Comparison of ENCODE assay signal across 9 cellular contexts in the genomic region with DNA sequence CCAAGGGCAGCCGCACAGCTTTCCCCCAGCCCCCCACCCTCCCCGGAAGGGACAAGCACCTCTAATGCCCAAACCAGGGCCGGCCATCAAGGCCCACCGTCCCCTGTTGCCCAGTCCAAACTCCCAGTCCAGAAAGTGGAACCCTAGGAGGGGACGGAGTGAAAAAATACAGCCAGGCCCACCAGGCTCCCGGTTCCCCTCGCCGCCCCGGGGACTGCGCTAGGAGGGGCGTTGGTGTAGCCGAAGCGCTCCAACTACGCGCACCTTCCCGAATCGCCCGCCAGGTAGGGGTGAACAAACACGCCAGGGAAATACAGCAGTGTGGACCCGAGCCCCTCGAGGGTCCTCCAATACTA. TPM values are rescaled to one million over a fixed set of nuclear protein-coding genes. Genes with fewer than 3 reads are reported as not detected.
A peak's percentile ranks its signal among the peaks of the same experiment; 100 is the strongest.
DNase-seq lines count a peak whose midpoint lies in the region; ATAC-seq, FAIRE-seq and TF ChIP-seq lines count a peak whose summit lies in the region.
"Had no signal": no experiment of that assay in that cellular context is flagged by ENCODE, and none has a peak within 500 bp of the region (broad histone marks: within the 10 kb centered on the region; RNA-seq: fewer than 3 reads in every experiment).

No MANE protein-coding gene starts in this region.

- H3K4me1 ChIP-seq in SJCRH30 (peaks cover 3% of the 10 kb centered on the region; the same call in 1 of the 2 replicates), gastrocnemius medialis (peaks cover 5 to 23% of the 10 kb centered on the region in 2 donors)

- TF ChIP-seq CTCF in fibroblast of the aortic adventitia (IDR thresholded peaks at IDR 0.05; ENCODE audit: insufficient read depth, low read length) (no peak), gastrocnemius medialis (IDR thresholded peaks at IDR 0.05 in 4 of 5, conservative IDR thresholded peaks at IDR 0.05 in 1 of 5) (no peak)

- H3K4me3 ChIP-seq in SJCRH30 (peak overlapping the region; percentile 76), fibroblast of the aortic adventitia (ENCODE audit: low read depth, low read length) (peak overlapping the region; percentile 90), gastrocnemius medialis (peak overlapping the region; percentile 54 to 90 (median 65))

- in situ Hi-C loops in gastrocnemius medialis (cut with MboI; ENCODE audit: low sequenced_read_pairs in 4 of 4) = no loop called here

- DNase-seq in GM18507 (ENCODE audit: extremely low spot score, insufficient read length, low read depth) (no peak), SJCRH30 (no peak), fibroblast of the aortic adventitia (ENCODE audit: low read depth) (no peak), gastrocnemius medialis (no peak), H54 (ENCODE audit: insufficient read length, low spot score) (no peak), NCI-H526 treated with DMSO at 0.1 percent for 48 hours (lab: John Stamatoyannopoulos, UW) (no peak), AG08395 (ENCODE audit: low spot score) (no peak)

- no peaks in the 10 kb centered on the region for H3K9me3 ChIP-seq in SJCRH30 (replicated peaks)
- no peaks in the 10 kb centered on the region for H3K9me3 ChIP-seq in gastrocnemius medialis

- H3K27ac ChIP-seq in SJCRH30 = no peak overlapping the region
- H3K27ac ChIP-seq in gastrocnemius medialis = peak overlapping the region in 3 of 4 donors; percentile 59 to 67 (median 65)

- ATAC-seq in gastrocnemius medialis (no peak), GM21786 (IDR thresholded peaks at IDR 0.05; ENCODE audit: unreplicated experiment) (no peak)

- TF ChIP-seq POLR2A in gastrocnemius medialis (IDR thresholded peaks at IDR 0.05) = no peak
- TF ChIP-seq POLR2A in H54 (IDR thresholded peaks at IDR 0.05; ENCODE audit: low read depth, low read length) = no peak

- peak; percentile 15 for FAIRE-seq in GM18507 (lab: Jason Lieb, UNC)
- no peak for FAIRE-seq in H54 (lab: Jason Lieb, UNC)
- FAIRE-seq: colon had no signal

- H3K27me3 ChIP-seq in SJCRH30 (no peaks in the 10 kb centered on the region), gastrocnemius medialis (peaks cover 6 to 8% (median 7%) of the 10 kb centered on the region in 3 donors)

- no peaks in the 10 kb centered on the region for H3K36me3 ChIP-seq in SJCRH30
- H3K36me3 ChIP-seq in gastrocnemius medialis = no peaks in the 10 kb centered on the region

- intact Hi-C loops in gastrocnemius medialis (cut with DNase I; ENCODE audit: low total_unique reads) = loop anchor here (10.0 kb wide), 1 partner anchor 477 kb away; a partner anchor contains a TSS

RNA-seq across cellular contexts. Expression of a gene that starts 1.3 kb away (rescaled TPM):
- 5.1 and 5.8 TPM in 2 replicates for total RNA-seq in SJCRH30 (2014; rRNA removed; shearing (Covaris generic))
- total RNA-seq in fibroblast of the aortic adventitia (ENCODE audit: low replicate concordance) = 6.5 and 7.3 TPM in 2 replicates
- 1 to 10 TPM in 3 of 4 donors, under 1 TPM in 1; 0.58 to 4.0 (median 1.4) TPM for total RNA-seq in gastrocnemius medialis

RNA-seq across cellular contexts. Expression of a gene that starts 13.8 kb away (rescaled TPM):
- 17.7 and 19.1 TPM in 2 replicates for total RNA-seq in SJCRH30 (2014; rRNA removed; shearing (Covaris generic))
- total RNA-seq in fibroblast of the aortic adventitia (ENCODE audit: low replicate concordance) (9.0 and 13.0 TPM in 2 replicates), gastrocnemius medialis (10 to 100 TPM; 10.8 to 28.5 (median 20.5) TPM)

RNA-seq across cellular contexts. Expression of a gene that starts 23.2 kb away (rescaled TPM):
- 39.2 and 41.6 TPM in 2 replicates for total RNA-seq in SJCRH30 (2014; rRNA removed; shearing (Covaris generic))
- 48.0 and 51.2 TPM in 2 replicates for total RNA-seq in fibroblast of the aortic adventitia (ENCODE audit: low replicate concordance)
- total RNA-seq in gastrocnemius medialis = 10 to 100 TPM; 49.4 to 87.7 (median 70.8) TPM

RNA-seq across cellular contexts. Expression of a gene that starts 43.2 kb away (rescaled TPM):
- total RNA-seq in SJCRH30 (2014; rRNA removed; shearing (Covaris generic)) = 4.7 and 4.8 TPM in 2 replicates
- total RNA-seq in fibroblast of the aortic adventitia (ENCODE audit: low replicate concordance) (2.6 and 4.2 TPM in 2 replicates), gastrocnemius medialis (1 to 10 TPM; 2.1 to 3.6 (median 3.1) TPM)

RNA-seq across cellular contexts. Expression of a gene that starts 43.2 kb away (rescaled TPM):
- total RNA-seq in SJCRH30 (2014; rRNA removed; shearing (Covaris generic)) = 29.1 and 29.2 TPM in 2 replicates
- 51.6 and 59.3 TPM in 2 replicates for total RNA-seq in fibroblast of the aortic adventitia (ENCODE audit: low replicate concordance)
- 10 to 100 TPM; 18.8 to 38.4 (median 26.7) TPM for total RNA-seq in gastrocnemius medialis
